Comparison of ENCODE assay signal across 17 cellular contexts in genomic region chr13:114338959-114339358, GRCh38. TPM values are rescaled to one million over a fixed set of nuclear protein-coding genes. Genes with fewer than 3 reads are reported as not detected.
DNase-seq lines count a peak whose midpoint lies in the region; ATAC-seq, FAIRE-seq and TF ChIP-seq lines count a peak whose summit lies in the region.
"Had no signal": no experiment of that assay in that cellular context is flagged by ENCODE, and none has a peak within 500 bp of the region (broad histone marks: within the 10 kb centered on the region; RNA-seq: fewer than 3 reads in every experiment).

No MANE protein-coding gene starts in this region.

- no peak overlapping the region for H3K14ac ChIP-seq in H9 (ENCODE audit: insufficient read depth, low read length)

- ATAC-seq in K562: peak; percentile 45; the same call in 1 of the 3 replicates

- no peak overlapping the region for H2BK12ac ChIP-seq in H9 (ENCODE audit: insufficient read length, low read depth, low read length)

- POLR2A ChIA-PET in K562 (lab: Yijun Ruan, JAX): no interaction called here

- no peak for TF ChIP-seq RAD21 in K562 (CRISPR knock-in tag; conservative IDR thresholded peaks at IDR 0.05 in 1 of 2, IDR thresholded peaks at IDR 0.05 in 1 of 2)

- H2BK20ac ChIP-seq in H9 (ENCODE audit: low read depth, low read length, poor library complexity, severe bottlenecking): no peak overlapping the region

- no peak overlapping the region for H2AFZ ChIP-seq in H9 (ENCODE audit: low read length)
- H2AFZ ChIP-seq in Loucy (ENCODE audit: low read length): no peak overlapping the region
- no peak overlapping the region for H2AFZ ChIP-seq in K562 (ENCODE audit: low read depth, low read length)
- no peak overlapping the region for H2AFZ ChIP-seq in neural progenitor cell (replicated peaks)

- no peaks in the 10 kb centered on the region for H3K23me2 ChIP-seq in H9 (ENCODE audit: insufficient read length, low read depth, low read length, poor library complexity, severe bottlenecking)

- H3K9me3 ChIP-seq in H9 (ENCODE audit: control insufficient read depth, low read depth, low read length): no peaks in the 10 kb centered on the region
- no peaks in the 10 kb centered on the region for H3K9me3 ChIP-seq in Loucy (ENCODE audit: insufficient read depth, low read depth, low read length)
- H3K9me3 ChIP-seq in K562 (replicated peaks; ENCODE audit: control insufficient read depth, insufficient read depth, low read depth, low read length): no peaks in the 10 kb centered on the region
- no peaks in the 10 kb centered on the region for H3K9me3 ChIP-seq in neural progenitor cell (ENCODE audit: low read depth)
- H3K9me3 ChIP-seq: HAP-1 had no signal

- H3K27me3 Mint-ChIP-seq in H9 (ENCODE audit: low read depth) (no peaks in the 10 kb centered on the region), neural progenitor cell (ENCODE audit: insufficient read depth, low read depth) (peaks cover 3% of the 10 kb centered on the region)
- H3K27me3 Mint-ChIP-seq: B cell had no signal

- no peak overlapping the region for H2BK15ac ChIP-seq in H9 (ENCODE audit: low read depth, low read length)

- peaks cover 0 to 4% (median 2%) of the 10 kb centered on the region in 3 experiments; a peak in 1 of 7 replicates for H3K36me3 Mint-ChIP-seq in H9 (ENCODE audit: insufficient read depth in 1 of 3, low read depth in 3 of 3)
- H3K36me3 Mint-ChIP-seq in neural progenitor cell: peaks cover 2% of the 10 kb centered on the region

- intact Hi-C loops in K562 (cut with micrococcal nuclease): no loop called here

- H3K4me2 ChIP-seq in H9 (ENCODE audit: insufficient read depth, insufficient read length, low read length) (no peak overlapping the region), Loucy (ENCODE audit: low read depth, low read length, poor library complexity, severe bottlenecking) (peak overlapping the region; percentile 91), K562 (ENCODE audit: insufficient read depth, low read length) (no peak overlapping the region), neural progenitor cell (peak overlapping the region; percentile 39)

- CTCF ChIA-PET in K562 (lab: Yijun Ruan, JAX; ENCODE audit: low intra/inter-chr PET ratio): no interaction called here

- WGBS in H9 (ENCODE audit: extremely low coverage, insufficient read length, low lambda C conversion rate): no CpG with 5 or more reads among the region's 5 CpGs
- 65% methylated on average over 5 of the region's 5 CpGs for WGBS in K562 (ENCODE audit: insufficient coverage, low coverage, missing lambda C conversion rate)

- H3K9me1 ChIP-seq in K562 (ENCODE audit: control insufficient read depth, insufficient read depth, low read length): no peaks in the 10 kb centered on the region

- FAIRE-seq in K562 (lab: Jason Lieb, UNC): no peak
- FAIRE-seq: GM12878, GM18507 had no signal

- no peaks in the 10 kb centered on the region for H3K9me2 ChIP-seq in Loucy (replicated peaks; ENCODE audit: low read depth, low read length)

- H3K4me1 ChIP-seq in H9 (ENCODE audit: insufficient read depth, low read length): no peaks in the 10 kb centered on the region; the same call in 1 of the 2 replicates
- H3K4me1 ChIP-seq in Loucy (ENCODE audit: insufficient read depth, low read length, poor library complexity, severe bottlenecking): peaks cover 61% of the 10 kb centered on the region
- no peaks in the 10 kb centered on the region; a peak in 2 of 5 replicates for H3K4me1 ChIP-seq in K562 (replicated peaks in 1 of 2; ENCODE audit: control insufficient read depth in 2 of 2, insufficient read depth in 2 of 2, low read length in 2 of 2)
- peaks cover 25% of the 10 kb centered on the region for H3K4me1 ChIP-seq in neural progenitor cell
- H3K4me1 ChIP-seq: HAP-1 had no signal

- H3K4me1 Mint-ChIP-seq in H9 (peaks cover 19 to 26% of the 10 kb centered on the region in 2 experiments), neural progenitor cell (peaks cover 3% of the 10 kb centered on the region)

- H2BK120ac ChIP-seq in H9 (ENCODE audit: low read depth, low read length, poor library complexity, severe bottlenecking): no peak overlapping the region

- TF ChIP-seq EP300 in K562 (IDR thresholded peaks at IDR 0.05; ENCODE audit: low read length): no peak

- no peak overlapping the region for H3K27ac Mint-ChIP-seq in H9
- H3K27ac Mint-ChIP-seq in neural progenitor cell: no peak overlapping the region
- H3K27ac Mint-ChIP-seq: B cell; CD4-positive, alpha-beta T cell had no signal

- no peak overlapping the region for H3T11ph ChIP-seq in H9 (ENCODE audit: low read length)

- H4K20me1 ChIP-seq in H9 (ENCODE audit: control insufficient read depth, insufficient read depth, insufficient read length): no peaks in the 10 kb centered on the region
- no peaks in the 10 kb centered on the region for H4K20me1 ChIP-seq in Loucy (ENCODE audit: insufficient read depth, low read length, poor library complexity, severe bottlenecking)
- no peaks in the 10 kb centered on the region for H4K20me1 ChIP-seq in K562 (replicated peaks; ENCODE audit: control insufficient read depth, insufficient read depth, low read length)
- H4K20me1 ChIP-seq in neural progenitor cell (ENCODE audit: low read depth): no peaks in the 10 kb centered on the region

- in situ Hi-C loops in K562 (cut with MboI): no loop called here

- H3F3A ChIP-seq in Loucy (ENCODE audit: low read depth) (peaks cover 7% of the 10 kb centered on the region; the same call in 1 of the 2 replicates), neural progenitor cell (ENCODE audit: low read depth) (peaks cover 15% of the 10 kb centered on the region)

- no peak for TF ChIP-seq POLR2A in K562 (conservative IDR thresholded peaks at IDR 0.05)

- H3K9me3 Mint-ChIP-seq in H9: peaks cover 0 to 3% of the 10 kb centered on the region in 2 experiments; a peak in 1 of 5 replicates
- H3K9me3 Mint-ChIP-seq in neural progenitor cell: no peaks in the 10 kb centered on the region
- H3K9me3 Mint-ChIP-seq: CD4-positive, alpha-beta T cell had no signal

- H3K36me3 ChIP-seq in Loucy (ENCODE audit: insufficient read depth, low read length) (no peaks in the 10 kb centered on the region), K562 (ENCODE audit: control insufficient read depth, insufficient read depth, low read length) (no peaks in the 10 kb centered on the region), neural progenitor cell (no peaks in the 10 kb centered on the region)
- H3K36me3 ChIP-seq: HAP-1 had no signal

- H3K27me3 ChIP-seq in H9 (ENCODE audit: insufficient read depth, low read length) (no peaks in the 10 kb centered on the region), Loucy (ENCODE audit: insufficient read depth, low read length, poor library complexity, severe bottlenecking) (no peaks in the 10 kb centered on the region), K562 (ENCODE audit: control insufficient read depth in 2 of 2, insufficient read depth in 2 of 2, low read length in 2 of 2) (no peaks in the 10 kb centered on the region), neural progenitor cell (no peaks in the 10 kb centered on the region)

- H2BK5ac ChIP-seq in H9 (ENCODE audit: insufficient read length, low read length): no peak overlapping the region

- H3K79me1 ChIP-seq in H9 (ENCODE audit: insufficient read depth, low read depth, low read length, poor library complexity, severe bottlenecking): no peaks in the 10 kb centered on the region

- H3K9ac ChIP-seq in H9 (ENCODE audit: extremely low read depth, insufficient read length, low read length) (no peak overlapping the region), Loucy (ENCODE audit: low read depth, low read length, poor library complexity, severe bottlenecking) (peak overlapping the region; percentile 78), K562 (ENCODE audit: insufficient read depth in 1 of 2, low read depth in 2 of 2, low read length in 2 of 2) (0 out of 4 replicates have a peak overlapping the region, but pooled peaks of 1 of the 2 experiments have one; percentile 45), neural progenitor cell (no peak overlapping the region)

- H3K27ac ChIP-seq in H9 (ENCODE audit: insufficient read length, low read depth, low read length): no peak overlapping the region
- H3K27ac ChIP-seq in K562 (ENCODE audit: extremely low read depth, low read depth, low read length): no peak overlapping the region
- H3K27ac ChIP-seq in neural progenitor cell: no peak overlapping the region

- H3K4me3 Mint-ChIP-seq in H9 (no peak overlapping the region), neural progenitor cell (no peak overlapping the region)
- H3K4me3 Mint-ChIP-seq: B cell; CD4-positive, alpha-beta T cell had no signal

- no peak overlapping the region for H4K5ac ChIP-seq in H9 (ENCODE audit: insufficient read length, low read depth, low read length)

- peak; percentile 31 for DNase-seq in H9
- DNase-seq in K562 (ENCODE audit: extremely low read depth in 1 of 4, low spot score in 3 of 4): no peak
- no peak for DNase-seq in neural progenitor cell (ENCODE audit: low spot score)
- no peak for DNase-seq in effector CD4-positive, alpha-beta T cell
- no peak for DNase-seq in NCI-H1694 treated with DMSO at 0.1 percent for 48 hours (lab: John Stamatoyannopoulos, UW)
- DNase-seq in foreskin fibroblast: no peak
- DNase-seq: ACHN; Calu3; CD4-positive, alpha-beta T cell; DMS 273 treated with DMSO at 0.1 percent for 48 hours; GOT3; IMR-90 had no signal

- TF ChIP-seq CTCF in H9 (conservative IDR thresholded peaks at IDR 0.05) (no peak), Loucy (conservative IDR thresholded peaks at IDR 0.05; ENCODE audit: low read length) (no peak; the same call in 1 of the 2 replicates), K562 (IDR thresholded peaks at IDR 0.05 in 2 of 3, conservative IDR thresholded peaks at IDR 0.05 in 1 of 3; ENCODE audit: insufficient read depth in 2 of 3, low read depth in 1 of 3, low read length in 3 of 3) (no peak), neural progenitor cell (IDR thresholded peaks at IDR 0.05) (no peak), foreskin fibroblast (IDR thresholded peaks at IDR 0.05; ENCODE audit: low read depth, low read length) (no peak)

- H3K4ac ChIP-seq in H9 (ENCODE audit: low read depth, low read length): no peak overlapping the region

- peak overlapping the region; percentile 69 for H3K4me3 ChIP-seq in Loucy (ENCODE audit: low read length, poor library complexity, severe bottlenecking)
- no peak overlapping the region for H3K4me3 ChIP-seq in K562
- H3K4me3 ChIP-seq in neural progenitor cell: no peak overlapping the region
- H3K4me3 ChIP-seq in foreskin fibroblast (ENCODE audit: low read depth in 1 of 2, low read length in 2 of 2): no peak overlapping the region
- H3K4me3 ChIP-seq: GM12878, HAP-1 had no signal

- H3K23ac ChIP-seq in H9 (ENCODE audit: insufficient read length, low read depth, low read length): no peak overlapping the region

- H4K8ac ChIP-seq in H9 (replicated peaks; ENCODE audit: insufficient read length, low read depth, low read length): no peak overlapping the region

- no peak overlapping the region for H3K18ac ChIP-seq in H9 (ENCODE audit: insufficient read length, low read depth, low read length)

- H2AK5ac ChIP-seq in H9 (ENCODE audit: insufficient read length, low read length): no peak overlapping the region

- BruUV-seq in K562 (replicated peaks; lab: Mats Ljungman, UMichigan): no TSS peak

- H3K56ac ChIP-seq in H9 (ENCODE audit: insufficient read length, low read depth, low read length): no peak overlapping the region

- H3K79me2 ChIP-seq in H9 (ENCODE audit: insufficient read depth, low read length) (no peaks in the 10 kb centered on the region), Loucy (ENCODE audit: insufficient read depth, low read length) (no peaks in the 10 kb centered on the region), K562 (ENCODE audit: control insufficient read depth, insufficient read depth, low read length) (no peaks in the 10 kb centered on the region), neural progenitor cell (ENCODE audit: low read depth) (no peaks in the 10 kb centered on the region)

- no peak overlapping the region for H4K91ac ChIP-seq in H9 (ENCODE audit: insufficient read length, low read depth, low read length)

RNA-seq across cellular contexts. Expression of gene CHAMP1, which starts 24.7 kb away (rescaled TPM):
- total RNA-seq in H9 (2021) (57.8 and 62.1 TPM in 2 replicates), K562 (2014; rRNA removed) (15.3 and 16.6 TPM in 2 replicates), K562 (2014; rRNA removed; fragmentation: Illumina TruSeq; extraction: Trizol) (14.2 and 14.6 TPM in 2 replicates), K562 (2015; rRNA removed; fragmentation: Illumina TruSeq; extraction: Trizol) (11.7 and 13.4 TPM in 2 replicates), K562 (2021) (30.8 and 32.4 TPM in 2 replicates), neural progenitor cell (ENCODE audit: low replicate concordance) (25.4 and 35.3 TPM in 2 replicates)
- total RNA-seq in K562 (2011; cell fraction: chromatin; rRNA removed; ENCODE audit: low replicate concordance): 20.2 and 38.7 TPM in 2 replicates
- total RNA-seq in K562 (2011; cell fraction: nucleolus; rRNA removed): 11.8 and 13.4 TPM in 2 replicates
- 25.7 and 37.6 TPM in 2 replicates for total RNA-seq in K562 (2011; cell fraction: nucleoplasm; rRNA removed)
- polyA plus RNA-seq in K562 (2011; rRNA removed) (17.3 and 24.2 TPM in 2 replicates), K562 (2014; fragmentation: Illumina TruSeq; extraction: Trizol) (35.8 and 40.6 TPM in 2 replicates), K562 (2014; fragmentation: Nextera tagmentation; extraction: Ambion mirVana) (under 1 TPM; 0.70 to 0.84 TPM), K562 (2014; rRNA removed) (21.7 and 26.7 TPM in 2 replicates)
- 30.1 and 30.3 TPM in 2 replicates for polyA plus RNA-seq in K562 (2011; cell fraction: cytosol; rRNA removed)
- polyA plus RNA-seq in K562 (2011; cell fraction: nucleus; rRNA removed): 18.4 and 22.0 TPM in 2 replicates
- 21.9 and 24.0 TPM in 2 replicates for polyA plus RNA-seq in K562 (2012)
- polyA minus RNA-seq in K562 (2011; rRNA and poly(A)+ RNA removed): 14.3 and 17.2 TPM in 2 replicates
- polyA minus RNA-seq in K562 (2011; cell fraction: cytosol; rRNA and poly(A)+ RNA removed): 14.4 and 16.6 TPM in 2 replicates
- polyA minus RNA-seq in K562 (2011; cell fraction: nucleus; rRNA and poly(A)+ RNA removed): 12.0 and 13.0 TPM in 2 replicates

RNA-seq across cellular contexts. Expression of gene UPF3A, which starts 57.6 kb away (rescaled TPM):
- 81.8 and 85.0 TPM in 2 replicates for total RNA-seq in H9 (2021)
- total RNA-seq in K562 (2011; cell fraction: chromatin; rRNA removed; ENCODE audit: low replicate concordance): 115 and 227 TPM in 2 replicates
- 74.5 and 80.1 TPM in 2 replicates for total RNA-seq in K562 (2011; cell fraction: nucleolus; rRNA removed)
- 135 and 213 TPM in 2 replicates for total RNA-seq in K562 (2011; cell fraction: nucleoplasm; rRNA removed)
- total RNA-seq in K562 (2014; rRNA removed): 36.2 and 57.8 TPM in 2 replicates
- total RNA-seq in K562 (2014; rRNA removed; fragmentation: Illumina TruSeq; extraction: Trizol): 39.1 and 40.5 TPM in 2 replicates
- total RNA-seq in K562 (2015; rRNA removed; fragmentation: Illumina TruSeq; extraction: Trizol): 44.2 and 48.2 TPM in 2 replicates
- total RNA-seq in K562 (2021): 36.0 and 40.9 TPM in 2 replicates
- 56.7 and 59.9 TPM in 2 replicates for polyA plus RNA-seq in K562 (2011; rRNA removed)
- polyA plus RNA-seq in K562 (2011; cell fraction: cytosol; rRNA removed): 27.1 and 32.5 TPM in 2 replicates
- polyA plus RNA-seq in K562 (2011; cell fraction: nucleus; rRNA removed): 97.8 and 111 TPM in 2 replicates
- 50.7 and 62.2 TPM in 2 replicates for polyA plus RNA-seq in K562 (2012)
- polyA plus RNA-seq in K562 (2014; fragmentation: Illumina TruSeq; extraction: Trizol): 56.1 and 64.8 TPM in 2 replicates
- polyA plus RNA-seq in K562 (2014; fragmentation: Nextera tagmentation; extraction: Ambion mirVana): 10 to 100 TPM; 15.6 to 17.5 TPM
- polyA plus RNA-seq in K562 (2014; rRNA removed): 64.1 and 76.5 TPM in 2 replicates
- polyA minus RNA-seq in K562 (2011; rRNA and poly(A)+ RNA removed): 27.1 and 29.9 TPM in 2 replicates
- polyA minus RNA-seq in K562 (2011; cell fraction: cytosol; rRNA and poly(A)+ RNA removed): 13.0 and 14.2 TPM in 2 replicates
- 38.2 and 48.3 TPM in 2 replicates for polyA minus RNA-seq in K562 (2011; cell fraction: nucleus; rRNA and poly(A)+ RNA removed)
- 60.1 and 74.4 TPM in 2 replicates for total RNA-seq in neural progenitor cell (ENCODE audit: low replicate concordance)

Comparison
In these comparisons a context has a peak if more than half of its experiments do, and no peak if none do; other contexts are left out.
1. H3K4me2 ChIP-seq: peak in Loucy (single experiment) and neural progenitor cell (single experiment); none in H9 (single experiment) and K562 (single experiment).